Comparison of ENCODE assay signal across 2 cellular contexts in genomic region chr9:90642570-90643539, GRCh38.
TF ChIP-seq lines count a peak whose summit lies in the region.

Gene DIRAS2 (minus strand): TSS chr9:90642824. CDS start chr9:90613827, 28,997 bp downstream.

TF ChIP-seq in Ishikawa, 13 proteins besides CTCF, POLR2A, EP300 and RAD21 (continued from another document):
- peak; percentile 58; the same call in 1 of the 2 replicates for TF ChIP-seq USF1 (IDR thresholded peaks at IDR 0.05)

TF ChIP-seq in H1, 55 proteins besides CTCF, POLR2A, EP300 and RAD21 (continued from another document):
- TF ChIP-seq TBP (IDR thresholded peaks at IDR 0.05; ENCODE audit: low read depth, low read length) (peak; percentile 6; the same call in 1 of the 2 replicates), HDAC2 (IDR thresholded peaks at IDR 0.05; ENCODE audit: borderline replicate concordance in 1 of 2, low read depth in 2 of 2, low read length in 2 of 2) (0 out of 4 replicates have a peak, but pooled peaks of 1 of the 2 experiments have one; percentile 27), MAFK (IDR thresholded peaks at IDR 0.05; ENCODE audit: low read depth, low read length) (peak; percentile 6; the same call in 1 of the 2 replicates), FOSL1 (IDR thresholded peaks at IDR 0.05; ENCODE audit: insufficient read depth, low read depth, low read length) (no peak), EZH2 (IDR thresholded peaks at IDR 0.05; ENCODE audit: low read depth, low read length, severe bottlenecking) (peak; percentile 53), KDM4A (IDR thresholded peaks at IDR 0.05; ENCODE audit: low read depth, low read length, severe bottlenecking) (peak; percentile 88)
